ENCODE assay signal across 8 cellular contexts in genomic region chr12:118034429-118035193, GRCh38. TPM values are rescaled to one million over a fixed set of nuclear protein-coding genes. Genes with fewer than 3 reads are reported as not detected.
A peak's percentile ranks its signal among the peaks of the same experiment; 100 is the strongest.
DNase-seq lines count a peak whose midpoint lies in the region; ATAC-seq, FAIRE-seq and TF ChIP-seq lines count a peak whose summit lies in the region.

No MANE protein-coding gene starts in this region.

- peaks cover 2% of the 10 kb centered on the region for H3K9me3 Mint-ChIP-seq in activated CD4-positive, alpha-beta T cell treated with anti-CD3 and anti-CD28 coated beads for 36 hours (ENCODE audit: low read depth)
- H3K9me3 Mint-ChIP-seq in activated CD4-positive, alpha-beta T cell treated with anti-CD3 and anti-CD28 coated beads, Interleukin-2, amount 10 ng/mL, durations not matched to agents 7 days and 5 days: no peaks in the 10 kb centered on the region

- no peak for FAIRE-seq in bronchial epithelial cell (lab: Jason Lieb, UNC)

- peak; percentile 34 for TF ChIP-seq CTCF in bronchial epithelial cell (IDR thresholded peaks at IDR 0.05; ENCODE audit: insufficient read depth, low read length, severe bottlenecking)
- TF ChIP-seq CTCF in right lobe of liver (IDR thresholded peaks at IDR 0.05): peak; percentile 30 to 49 (median 34)

- H3K36me3 ChIP-seq in bronchial epithelial cell (ENCODE audit: control insufficient read depth, insufficient read depth, low read length) (peaks cover 23% of the 10 kb centered on the region), right lobe of liver (peaks cover 3 to 76% (median 35%) of the 10 kb centered on the region in 4 donors)

- H3K27me3 Mint-ChIP-seq in activated CD4-positive, alpha-beta T cell treated with anti-CD3 and anti-CD28 coated beads for 36 hours: no peaks in the 10 kb centered on the region
- H3K27me3 Mint-ChIP-seq in activated CD4-positive, alpha-beta T cell treated with anti-CD3 and anti-CD28 coated beads, Interleukin-2, amount 10 ng/mL, durations not matched to agents 7 days and 5 days: no peaks in the 10 kb centered on the region

- no peak for TF ChIP-seq POLR2A in right lobe of liver (IDR thresholded peaks at IDR 0.05)

- peaks cover 58% of the 10 kb centered on the region for H3K4me1 Mint-ChIP-seq in activated CD4-positive, alpha-beta T cell treated with anti-CD3 and anti-CD28 coated beads for 36 hours
- H3K4me1 Mint-ChIP-seq in activated CD4-positive, alpha-beta T cell treated with anti-CD3 and anti-CD28 coated beads, Interleukin-2, amount 10 ng/mL, durations not matched to agents 7 days and 5 days: peaks cover 26% of the 10 kb centered on the region

- no peak for DNase-seq in activated CD4-positive, alpha-beta T cell treated with anti-CD3 and anti-CD28 coated beads for 36 hours
- no peak for DNase-seq in activated CD4-positive, alpha-beta T cell treated with anti-CD3 and anti-CD28 coated beads, Interleukin-2, amount 10 ng/mL, durations not matched to agents 7 days and 5 days
- DNase-seq in NCI-H524 (lab: John Stamatoyannopoulos, UW) (peak; percentile 33 to 72), bronchial epithelial cell (ENCODE audit: low read depth) (peak; percentile 56), right lobe of liver (no peak)
- no peak for DNase-seq in effector CD4-positive, alpha-beta T cell

- peak overlapping the region; percentile 89 for H3K27ac Mint-ChIP-seq in activated CD4-positive, alpha-beta T cell treated with anti-CD3 and anti-CD28 coated beads for 36 hours
- no peak overlapping the region for H3K27ac Mint-ChIP-seq in activated CD4-positive, alpha-beta T cell treated with anti-CD3 and anti-CD28 coated beads, Interleukin-2, amount 10 ng/mL, durations not matched to agents 7 days and 5 days

- H3K4me3 Mint-ChIP-seq in activated CD4-positive, alpha-beta T cell treated with anti-CD3 and anti-CD28 coated beads for 36 hours: peak overlapping the region; percentile 22
- no peak overlapping the region for H3K4me3 Mint-ChIP-seq in activated CD4-positive, alpha-beta T cell treated with anti-CD3 and anti-CD28 coated beads, Interleukin-2, amount 10 ng/mL, durations not matched to agents 7 days and 5 days

- POLR2A ChIA-PET in activated CD4-positive, alpha-beta T cell treated with anti-CD3 and anti-CD28 coated beads for 36 hours (lab: Charles Lee): interaction anchor here (0.6 to 3.1 kb wide), 5 partner anchors 7 to 70 kb away, joined by 3 to 8 read pairs (median 3); partner anchors contain the start of gene RFC5
- POLR2A ChIA-PET in activated CD4-positive, alpha-beta T cell treated with anti-CD3 and anti-CD28 coated beads, Interleukin-2, amount 10 ng/mL, durations not matched to agents 7 days and 5 days (lab: Charles Lee): interaction anchor here (0.7 kb wide), 1 partner anchor 159 kb away, joined by 3 read pairs; no protein-coding TSS in a partner anchor

- CTCF ChIA-PET in activated CD4-positive, alpha-beta T cell treated with anti-CD3 and anti-CD28 coated beads for 36 hours (lab: Charles Lee): interaction anchor here (0.7 to 5.9 kb wide), 8 partner anchors 9 to 184 kb away, joined by 3 to 48 read pairs (median 4); partner anchors contain the start of gene RFC5
- CTCF ChIA-PET in activated CD4-positive, alpha-beta T cell treated with anti-CD3 and anti-CD28 coated beads, Interleukin-2, amount 10 ng/mL, durations not matched to agents 7 days and 5 days (lab: Charles Lee): interaction anchor here (1.4 to 1.5 kb wide), 2 partner anchors 16 to 30 kb away, joined by 3 to 4 read pairs; no protein-coding TSS in a partner anchor

- peak; percentile 15 for ATAC-seq in activated CD4-positive, alpha-beta T cell treated with anti-CD3 and anti-CD28 coated beads for 36 hours
- ATAC-seq in right lobe of liver (peak; percentile 51 to 75 (median 69)), GM19452 (IDR thresholded peaks at IDR 0.05; ENCODE audit: unreplicated experiment) (no peak), GM21786 (IDR thresholded peaks at IDR 0.05; ENCODE audit: unreplicated experiment) (no peak)

- peaks cover 85% of the 10 kb centered on the region for H3K36me3 Mint-ChIP-seq in activated CD4-positive, alpha-beta T cell treated with anti-CD3 and anti-CD28 coated beads for 36 hours (ENCODE audit: low read depth)
- peaks cover 68% of the 10 kb centered on the region for H3K36me3 Mint-ChIP-seq in activated CD4-positive, alpha-beta T cell treated with anti-CD3 and anti-CD28 coated beads, Interleukin-2, amount 10 ng/mL, durations not matched to agents 7 days and 5 days (ENCODE audit: low read depth)

- no peaks in the 10 kb centered on the region for H3K9me3 ChIP-seq in right lobe of liver

- WGBS in right lobe of liver (ENCODE audit: insufficient coverage, low coverage, low lambda C conversion rate, missing lambda C conversion rate): 95% methylated on average over 5 of the region's 5 CpGs

- intact Hi-C loops in activated CD4-positive, alpha-beta T cell treated with anti-CD3 and anti-CD28 coated beads for 36 hours (cut with DNase I, micrococcal nuclease): loop anchor here (1.0 to 10.0 kb wide), 7 partner anchors 10 to 1950 kb away; partner anchors contain the start of genes RFC5 (in 1 of the 2) and WSB2 (in 1 of the 2)
- intact Hi-C loops in right lobe of liver (cut with DNase I): loop anchor here in 1 of 2 donors (10.0 kb wide), 1 partner anchor 160 kb away; no protein-coding TSS in a partner anchor

- H3K27ac ChIP-seq in right lobe of liver: no peak overlapping the region

- H3K27me3 ChIP-seq in bronchial epithelial cell (ENCODE audit: control insufficient read depth, insufficient read depth, low read length) (no peaks in the 10 kb centered on the region), right lobe of liver (no peaks in the 10 kb centered on the region)

- H3K4me1 ChIP-seq in right lobe of liver: peaks cover 0 to 18% (median 3%) of the 10 kb centered on the region in 4 donors

- H3K4me3 ChIP-seq in bronchial epithelial cell (ENCODE audit: low read depth, low read length): no peak overlapping the region
- no peak overlapping the region for H3K4me3 ChIP-seq in right lobe of liver

RNA-seq across cellular contexts. Expression of gene RFC5, which starts 18.1 kb away (rescaled TPM):
- total RNA-seq in activated CD4-positive, alpha-beta T cell treated with anti-CD3 and anti-CD28 coated beads for 36 hours: 10 to 100 TPM; 63.0 to 78.9 TPM
- total RNA-seq in activated CD4-positive, alpha-beta T cell treated with anti-CD3 and anti-CD28 coated beads, Interleukin-2, amount 10 ng/mL, durations not matched to agents 7 days and 5 days: 10 to 100 TPM; 41.9 to 45.1 TPM
- total RNA-seq in bronchial epithelial cell (6.1 and 7.4 TPM in 2 replicates), right lobe of liver (1 to 10 TPM; 4.6 to 9.9 (median 8.5) TPM)

RNA-seq across cellular contexts. Expression of gene WSB2, which starts 26.4 kb away (rescaled TPM):
- 10 to 100 TPM; 57.7 to 58.2 TPM for total RNA-seq in activated CD4-positive, alpha-beta T cell treated with anti-CD3 and anti-CD28 coated beads for 36 hours
- 10 to 100 TPM; 44.3 to 46.4 TPM for total RNA-seq in activated CD4-positive, alpha-beta T cell treated with anti-CD3 and anti-CD28 coated beads, Interleukin-2, amount 10 ng/mL, durations not matched to agents 7 days and 5 days
- total RNA-seq in bronchial epithelial cell (125 and 234 TPM in 2 replicates), right lobe of liver (10 to 100 TPM; 27.5 to 73.9 (median 49.0) TPM)

Comparison
In these comparisons a context has a peak if more than half of its experiments do, and no peak if none do; other contexts are left out.
1. ATAC-seq: peak in activated CD4-positive, alpha-beta T cell treated with anti-CD3 and anti-CD28 coated beads for 36 hours (single experiment) and right lobe of liver (4 of 4); none in GM19452 (single experiment) and GM21786 (single experiment).
2. DNase-seq: peak in NCI-H524 (2 of 2) and bronchial epithelial cell (single experiment); none in activated CD4-positive, alpha-beta T cell treated with anti-CD3 and anti-CD28 coated beads for 36 hours (single experiment), activated CD4-positive, alpha-beta T cell treated with anti-CD3 and anti-CD28 coated beads, Interleukin-2, amount 10 ng/mL, durations not matched to agents 7 days and 5 days (single experiment), right lobe of liver (0 of 3) and effector CD4-positive, alpha-beta T cell (single experiment).